In genomic region chr1:202046227-202046626, GRCh38 we compare ENCODE assay signal across 12 cellular contexts. TPM values are rescaled to one million over a fixed set of nuclear protein-coding genes. Genes with fewer than 3 reads are reported as not detected.
A peak's percentile ranks its signal among the peaks of the same experiment; 100 is the strongest.
DNase-seq lines count a peak whose midpoint lies in the region; ATAC-seq, FAIRE-seq and TF ChIP-seq lines count a peak whose summit lies in the region.
"Had no signal": no experiment of that assay in that cellular context is flagged by ENCODE, and none has a peak within 500 bp of the region (broad histone marks: within the 10 kb centered on the region; RNA-seq: fewer than 3 reads in every experiment).

No MANE protein-coding gene starts in this region.

- peaks cover 47 to 79% of the 10 kb centered on the region in 2 experiments for H3K4me1 ChIP-seq in HCT116 (ENCODE audit: control insufficient read depth in 1 of 2, insufficient read depth in 2 of 2, low read length in 2 of 2)
- peaks cover 44 to 51% of the 10 kb centered on the region in 2 donors for H3K4me1 ChIP-seq in duodenal mucosa (ENCODE audit: control insufficient read depth in 1 of 2, insufficient read depth in 2 of 2, low read length in 2 of 2)
- peaks cover 33 to 62% (median 47%) of the 10 kb centered on the region in 3 donors for H3K4me1 ChIP-seq in pancreas

- H3K9me3 ChIP-seq in HCT116 (ENCODE audit: control insufficient read depth in 1 of 2, insufficient read depth in 1 of 2, low read depth in 1 of 2, low read length in 2 of 2) (no peaks in the 10 kb centered on the region), duodenal mucosa (ENCODE audit: control insufficient read depth in 1 of 2, low read length in 2 of 2) (no peaks in the 10 kb centered on the region), pancreas (no peaks in the 10 kb centered on the region)

- RAD21 ChIA-PET in HCT116 (lab: Charles Lee; ENCODE audit: low non-redundant PET in 1 of 2, low total read pairs in 2 of 2, uncharacterized antibody in 2 of 2, unreplicated experiment in 2 of 2): no interaction called here

- no peak for TF ChIP-seq POLR2A in HCT116 (IDR thresholded peaks at IDR 0.05; ENCODE audit: borderline replicate concordance, extremely low read depth, insufficient read depth, insufficient read length)

- no peaks in the 10 kb centered on the region for H4K20me1 ChIP-seq in HCT116 (ENCODE audit: insufficient read depth)

- ATAC-seq in HCT116 (peak; percentile 39), pancreas (peak; percentile 86 to 94 (median 90)), GM18519 (IDR thresholded peaks at IDR 0.05; ENCODE audit: low FRiP score, unreplicated experiment) (no peak)

- intact Hi-C loops in HCT116 (cut with micrococcal nuclease): no loop called here
- intact Hi-C loops in pancreas (cut with DNase I): loop anchor here in 1 of 3 donors (5.0 kb wide), 1 partner anchor 61 kb away; no protein-coding TSS in a partner anchor

- H3K4me2 ChIP-seq in HCT116 (ENCODE audit: low read length): peak overlapping the region; percentile 58

- TF ChIP-seq CTCF in HCT116 (IDR thresholded peaks at IDR 0.05 in 2 of 3, conservative IDR thresholded peaks at IDR 0.05 in 1 of 3; ENCODE audit: borderline replicate concordance in 1 of 3, insufficient read depth in 1 of 3, low read depth in 2 of 3, low read length in 2 of 3) (no peak), pancreas (IDR thresholded peaks at IDR 0.05) (no peak)

- no TSS peak for BruUV-seq in HCT116 (replicated peaks; lab: Mats Ljungman, UMichigan)

- H3K27ac ChIP-seq in HCT116 (ENCODE audit: low read depth, low read length) (peak overlapping the region; percentile 63), duodenal mucosa (ENCODE audit: low read depth, low read length) (peak overlapping the region; percentile 88), pancreas (peak overlapping the region; percentile 65 to 91 (median 78))

- H3K79me2 ChIP-seq in HCT116 (ENCODE audit: insufficient read depth, low read length): no peaks in the 10 kb centered on the region

- peak overlapping the region; percentile 35; the same call in 1 of the 2 replicates for H3K9ac ChIP-seq in HCT116 (ENCODE audit: low read length)
- peak overlapping the region; percentile 78 to 82 for H3K9ac ChIP-seq in duodenal mucosa (ENCODE audit: low read depth in 1 of 2, low read length in 2 of 2)

- CTCF ChIA-PET in HCT116 (lab: Charles Lee): interaction anchor here (0.8 to 1.2 kb wide), 2 partner anchors 11 to 36 kb away, joined by 3 to 4 read pairs; partner anchors contain the start of gene ELF3

- 11 to 12% methylated on average over 3 of the region's 3 CpGs for WGBS in pancreas, 2 donors

- no peak for FAIRE-seq in pancreas (lab: Jason Lieb, UNC)
- FAIRE-seq: GM19239 had no signal

- DNase-seq in HCT116 (ENCODE audit: low read depth, low spot score) (no peak), NCI-H2196 treated with DMSO at 0.1 percent for 48 hours (lab: John Stamatoyannopoulos, UW; ENCODE audit: unreplicated experiment) (peak; percentile 91), pancreas (peak; percentile 92 to 98 (median 94)), HCEC 1CT (no peak), NCI-H1048 (lab: John Stamatoyannopoulos, UW) (no peak)
- no peak for DNase-seq in stimulated activated naive CD4-positive, alpha-beta T cell treated with Interleukin-2 at 50 U/mL for 16 hours (lab: John Stamatoyannopoulos, UW)
- DNase-seq: caudate nucleus; CD4-positive, CD25-positive, alpha-beta regulatory T cell; SHP77 had no signal

- POLR2A ChIA-PET in HCT116 (lab: Charles Lee): interaction anchor here (1.3 to 4.2 kb wide), 8 partner anchors 11 to 60 kb away, joined by 3 to 28 read pairs (median 6); partner anchors contain the start of gene ELF3

- H3K4me3 ChIP-seq in HCT116 (replicated peaks in 1 of 2; ENCODE audit: low read depth in 1 of 2, low read length in 2 of 2): peak overlapping the region in 1 of 2 experiments; percentile 15; a peak in 1 of 4 replicates
- H3K4me3 ChIP-seq in duodenal mucosa (ENCODE audit: low read depth in 1 of 2, low read length in 2 of 2): no peak overlapping the region
- no peak overlapping the region for H3K4me3 ChIP-seq in pancreas

- no peaks in the 10 kb centered on the region for H3K9me2 ChIP-seq in HCT116 (ENCODE audit: insufficient read depth)

- no peaks in the 10 kb centered on the region for H3K27me3 ChIP-seq in HCT116 (ENCODE audit: insufficient read depth, low read length)
- H3K27me3 ChIP-seq in duodenal mucosa (ENCODE audit: control insufficient read depth in 1 of 2, insufficient read depth in 2 of 2, low read length in 2 of 2): no peaks in the 10 kb centered on the region
- H3K27me3 ChIP-seq in pancreas: no peaks in the 10 kb centered on the region

- TF ChIP-seq RAD21 in HCT116 (IDR thresholded peaks at IDR 0.05; ENCODE audit: low read depth): peak; percentile 11; the same call in 1 of the 2 replicates

- H2AFZ ChIP-seq in HCT116 (ENCODE audit: low read depth, low read length, poor library complexity, severe bottlenecking): no peak overlapping the region

- H3K36me3 ChIP-seq in HCT116 (ENCODE audit: control insufficient read depth in 1 of 2, insufficient read depth in 2 of 2, low read length in 2 of 2) (no peaks in the 10 kb centered on the region), duodenal mucosa (ENCODE audit: control insufficient read depth in 1 of 2, insufficient read depth in 2 of 2, low read length in 2 of 2) (no peaks in the 10 kb centered on the region), pancreas (no peaks in the 10 kb centered on the region)

TF ChIP-seq in HCT116, 20 proteins besides CTCF, POLR2A, EP300 and RAD21:
- peak; percentile 97 for TF ChIP-seq SP1 (IDR thresholded peaks at IDR 0.05; ENCODE audit: low read depth)
- peak; percentile 47 for TF ChIP-seq YY1 (IDR thresholded peaks at IDR 0.05; ENCODE audit: extremely low read depth, insufficient replicate concordance, low read depth, low read length)
- TF ChIP-seq REST (IDR thresholded peaks at IDR 0.05; ENCODE audit: low read depth): no peak
- TF ChIP-seq CBX3 (IDR thresholded peaks at IDR 0.05; ENCODE audit: low read depth): peak; percentile 54; the same call in 1 of the 2 replicates
- peak; percentile 35; the same call in 1 of the 2 replicates for TF ChIP-seq POLR2AphosphoS5 (IDR thresholded peaks at IDR 0.05; ENCODE audit: low read depth, low read length)
- no peak for TF ChIP-seq EZH2 (IDR thresholded peaks at IDR 0.05)
- no peak for TF ChIP-seq EZH2phosphoT487 (IDR thresholded peaks at IDR 0.05; ENCODE audit: borderline replicate concordance)
- TF ChIP-seq JUND (IDR thresholded peaks at IDR 0.05): 0 out of 2 replicates have a peak, but pooled peaks have one; percentile 48
- TF ChIP-seq CEBPB (IDR thresholded peaks at IDR 0.05; ENCODE audit: low read depth): no peak
- TF ChIP-seq EGR1 (IDR thresholded peaks at IDR 0.05; ENCODE audit: low read depth): no peak
- no peak for TF ChIP-seq ZNF274 (IDR thresholded peaks at IDR 0.05; ENCODE audit: low read depth, low read length)

RNA-seq across cellular contexts. Expression of gene ELF3, which starts 35.8 kb away (rescaled TPM):
- total RNA-seq in HCT116 (2021; ENCODE audit: unreplicated experiment): 200 TPM
- 284 and 412 TPM in 2 replicates for polyA plus RNA-seq in HCT116 (2012)
- total RNA-seq in pancreas: 100 to 1,000 TPM in 5 of 6 donors, 10 to 100 TPM in 1; 99.3 to 278 (median 158) TPM
- 100 to 1,000 TPM; 284 to 447 TPM for polyA plus RNA-seq in pancreas
- polyA plus RNA-seq: CD4-positive, CD25-positive, alpha-beta regulatory T cell had no signal

Comparison
In these comparisons a context has a peak if more than half of its experiments do, and no peak if none do; other contexts are left out.
1. DNase-seq: peak in NCI-H2196 treated with DMSO at 0.1 percent for 48 hours (single experiment) and pancreas (6 of 6); none in HCT116 (single experiment), HCEC 1CT (single experiment), NCI-H1048 (single experiment) and stimulated activated naive CD4-positive, alpha-beta T cell treated with Interleukin-2 at 50 U/mL for 16 hours (single experiment).
2. Peak in every context shown above with its lines, with median percentiles within 50 percentile points of each other: H3K27ac ChIP-seq.